Comparison of ENCODE assay signal across 20 cellular contexts in the genomic region with DNA sequence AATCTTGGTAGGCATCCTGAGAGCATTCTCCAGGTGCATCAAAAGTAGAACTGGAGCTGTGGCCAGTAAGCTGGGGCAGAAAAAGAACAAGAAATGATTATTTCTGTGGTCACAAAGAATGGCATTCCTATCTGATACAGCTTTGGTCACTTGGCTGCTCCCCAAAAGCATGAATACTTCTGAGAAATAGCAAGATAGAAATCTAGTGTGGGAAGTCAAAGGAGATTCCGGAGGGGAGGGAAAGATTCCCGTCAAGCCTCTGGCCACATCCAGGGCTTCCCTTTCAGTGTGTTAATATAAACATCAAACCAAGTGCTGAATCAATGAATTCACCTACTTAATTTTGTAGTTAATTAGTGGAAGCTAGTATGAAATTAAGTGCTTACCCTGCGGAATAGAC.
DNase-seq lines count a peak whose midpoint lies in the region; ATAC-seq, FAIRE-seq and TF ChIP-seq lines count a peak whose summit lies in the region.
"Had no signal": no experiment of that assay in that cellular context is flagged by ENCODE, and none has a peak within 500 bp of the region (broad histone marks: within the 10 kb centered on the region; RNA-seq: fewer than 3 reads in every experiment).

No MANE protein-coding gene starts in this region.

- no peaks in the 10 kb centered on the region for H3K27me3 Mint-ChIP-seq in stimulated activated naive B cell treated with anti-CD40 and anti-IgM and Interleukin-4, amounts not matched to agents 10 μg/mL and 1 μg/mL and 100 μg/mL, for 72 hours
- H3K27me3 Mint-ChIP-seq: stimulated activated memory B cell treated with anti-CD40 and anti-IgM and Interleukin-4, amounts not matched to agents 10 μg/mL and 1 μg/mL and 100 μg/mL, for 72 hours had no signal

- no peak for TF ChIP-seq CTCF in fibroblast of the aortic adventitia (IDR thresholded peaks at IDR 0.05; ENCODE audit: insufficient read depth, low read length)

- no peaks in the 10 kb centered on the region for H3K9me3 ChIP-seq in small intestine (ENCODE audit: control insufficient read depth, low read depth)
- H3K9me3 ChIP-seq: left ventricle myocardium inferior, uterus had no signal

- H3K36me3 ChIP-seq in small intestine (ENCODE audit: control insufficient read depth in 2 of 2, insufficient read depth in 2 of 2, low read length in 2 of 2) = no peaks in the 10 kb centered on the region
- H3K36me3 ChIP-seq: left ventricle myocardium inferior, uterus had no signal

- no peak overlapping the region for H3K4me3 ChIP-seq in fibroblast of the aortic adventitia (ENCODE audit: low read depth, low read length)
- no peak overlapping the region for H3K4me3 ChIP-seq in small intestine (ENCODE audit: low read depth in 1 of 2, low read length in 2 of 2)
- H3K4me3 ChIP-seq: left ventricle myocardium inferior, uterus had no signal

- no peak for FAIRE-seq in small intestine (lab: Jason Lieb, UNC)

- peaks cover 0 to 4% of the 10 kb centered on the region in 2 donors for H3K9me3 Mint-ChIP-seq in stimulated activated naive B cell treated with anti-CD40 and anti-IgM and Interleukin-4, amounts not matched to agents 10 μg/mL and 1 μg/mL and 100 μg/mL, for 72 hours

- peak; percentile 70 for DNase-seq in EH (ENCODE audit: low read depth)
- peak; percentile 31 for DNase-seq in T1000 (lab: John Stamatoyannopoulos, UW)
- peak; percentile 16 for DNase-seq in fibroblast of the aortic adventitia (ENCODE audit: low read depth)
- peak in 1 of 49 donors; percentile 25 for DNase-seq in substantia nigra (lab: John Stamatoyannopoulos, UW)
- DNase-seq in NCI-H510A treated with DMSO at 0.1 percent for 48 hours (lab: John Stamatoyannopoulos, UW) = no peak
- DNase-seq in small intestine = no peak
- no peak for DNase-seq in HPDE6-E6E7 (ENCODE audit: extremely low spot score)
- no peak for DNase-seq in stimulated activated naive B cell treated with anti-CD40 and anti-IgM and Interleukin-4, amounts not matched to agents 10 μg/mL and 1 μg/mL and 100 μg/mL, for 72 hours
- DNase-seq: activated naive CD4-positive, alpha-beta T cell treated with anti-CD3 and anti-CD28 coated beads, Interleukin-2, amount 50 U/mL, for 16 hours; AML-193; effector memory CD4-positive, alpha-beta T cell; left ventricle myocardium inferior; MM.1S; NCI-H1930; NCI-H524 treated with DMSO at 0.1 percent for 48 hours; OCI-M1; stimulated activated CD4-positive, alpha-beta T cell treated with anti-CD3 and anti-CD28 coated beads, Interleukin-12 subunit alpha, Interleukin-12 subunit beta, amount 100 ng/mL, for 4 hours; uterus had no signal

- no peaks in the 10 kb centered on the region for H3K36me3 Mint-ChIP-seq in stimulated activated naive B cell treated with anti-CD40 and anti-IgM and Interleukin-4, amounts not matched to agents 10 μg/mL and 1 μg/mL and 100 μg/mL, for 72 hours
- H3K36me3 Mint-ChIP-seq: stimulated activated memory B cell treated with anti-CD40 and anti-IgM and Interleukin-4, amounts not matched to agents 10 μg/mL and 1 μg/mL and 100 μg/mL, for 72 hours had no signal

- H3K4me1 Mint-ChIP-seq in stimulated activated naive B cell treated with anti-CD40 and anti-IgM and Interleukin-4, amounts not matched to agents 10 μg/mL and 1 μg/mL and 100 μg/mL, for 72 hours = no peaks in the 10 kb centered on the region
- H3K4me1 Mint-ChIP-seq: stimulated activated memory B cell treated with anti-CD40 and anti-IgM and Interleukin-4, amounts not matched to agents 10 μg/mL and 1 μg/mL and 100 μg/mL, for 72 hours had no signal

- no peak for ATAC-seq in stimulated activated naive B cell treated with anti-CD40 and anti-IgM and Interleukin-4, amounts not matched to agents 10 μg/mL and 1 μg/mL and 100 μg/mL, for 72 hours (replicated peaks)
- ATAC-seq: stimulated activated memory B cell treated with anti-CD40 and anti-IgM and Interleukin-4, amounts not matched to agents 10 μg/mL and 1 μg/mL and 100 μg/mL, for 72 hours had no signal

- H3K4me1 ChIP-seq in small intestine (ENCODE audit: control insufficient read depth in 2 of 2, insufficient read depth in 1 of 2, low read depth in 1 of 2, low read length in 1 of 2) = no peaks in the 10 kb centered on the region
- H3K4me1 ChIP-seq: left ventricle myocardium inferior, parathyroid adenoma, uterus had no signal

- no peaks in the 10 kb centered on the region for H3K27me3 ChIP-seq in small intestine (ENCODE audit: control insufficient read depth in 2 of 2, insufficient read depth in 2 of 2, low read length in 2 of 2)
- H3K27me3 ChIP-seq: uterus had no signal

- H3K27ac Mint-ChIP-seq in stimulated activated naive B cell treated with anti-CD40 and anti-IgM and Interleukin-4, amounts not matched to agents 10 μg/mL and 1 μg/mL and 100 μg/mL, for 72 hours = no peak overlapping the region
- H3K27ac Mint-ChIP-seq: stimulated activated memory B cell treated with anti-CD40 and anti-IgM and Interleukin-4, amounts not matched to agents 10 μg/mL and 1 μg/mL and 100 μg/mL, for 72 hours had no signal

- WGBS in small intestine, 3 donors = 66 to 82% (median 73%) methylated on average over 3 of the region's 3 CpGs

- no peak overlapping the region for H3K4me3 Mint-ChIP-seq in stimulated activated naive B cell treated with anti-CD40 and anti-IgM and Interleukin-4, amounts not matched to agents 10 μg/mL and 1 μg/mL and 100 μg/mL, for 72 hours
- H3K4me3 Mint-ChIP-seq: stimulated activated memory B cell treated with anti-CD40 and anti-IgM and Interleukin-4, amounts not matched to agents 10 μg/mL and 1 μg/mL and 100 μg/mL, for 72 hours had no signal

- H3K27ac ChIP-seq in substantia nigra (ENCODE audit: low read depth, low read length, poor library complexity, severe bottlenecking) (peak overlapping the region; percentile 32), small intestine (ENCODE audit: low read depth in 1 of 2, low read length in 1 of 2) (no peak overlapping the region)
- H3K27ac ChIP-seq: left ventricle myocardium inferior, parathyroid adenoma, uterus had no signal

Comparison
In these comparisons a context has a peak if more than half of its experiments do, and no peak if none do; other contexts are left out.
1. DNase-seq: peak in EH (single experiment), T1000 (single experiment) and fibroblast of the aortic adventitia (single experiment); none in NCI-H510A treated with DMSO at 0.1 percent for 48 hours (single experiment), small intestine (single experiment), HPDE6-E6E7 (single experiment) and stimulated activated naive B cell treated with anti-CD40 and anti-IgM and Interleukin-4, amounts not matched to agents 10 μg/mL and 1 μg/mL and 100 μg/mL, for 72 hours (single experiment).